ENCODE assay signal across 9 cellular contexts in genomic region chr2:135709992-135710391, GRCh38. TPM values are rescaled to one million over a fixed set of nuclear protein-coding genes. Genes with fewer than 3 reads are reported as not detected.
DNase-seq lines count a peak whose midpoint lies in the region; ATAC-seq and TF ChIP-seq lines count a peak whose summit lies in the region.
"Had no signal": no experiment of that assay in that cellular context is flagged by ENCODE, and none has a peak within 500 bp of the region (broad histone marks: within the 10 kb centered on the region; RNA-seq: fewer than 3 reads in every experiment).

No MANE protein-coding gene starts in this region.

- H3K27me3 Mint-ChIP-seq in H9 (ENCODE audit: low read depth) (no peaks in the 10 kb centered on the region), endothelial cell (ENCODE audit: unreplicated experiment) (no peaks in the 10 kb centered on the region), naive B cell (no peaks in the 10 kb centered on the region)
- H3K27me3 Mint-ChIP-seq: activated naive CD8-positive, alpha-beta T cell had no signal

- H3K4me3 Mint-ChIP-seq in H9 (no peak overlapping the region), endothelial cell (ENCODE audit: unreplicated experiment) (no peak overlapping the region), naive B cell (no peak overlapping the region)
- H3K4me3 Mint-ChIP-seq: activated naive CD8-positive, alpha-beta T cell had no signal

- H3K9me3 ChIP-seq in H9 (ENCODE audit: control insufficient read depth, low read depth, low read length) = no peaks in the 10 kb centered on the region

- H2BK5ac ChIP-seq in H9 (ENCODE audit: insufficient read length, low read length) = no peak overlapping the region

- no peak overlapping the region for H2AFZ ChIP-seq in H9 (ENCODE audit: low read length)

- H3K79me1 ChIP-seq in H9 (ENCODE audit: insufficient read depth, low read depth, low read length, poor library complexity, severe bottlenecking) = no peaks in the 10 kb centered on the region

- no peak overlapping the region for H3K14ac ChIP-seq in H9 (ENCODE audit: insufficient read depth, low read length)

- WGBS in H9 (ENCODE audit: extremely low coverage, insufficient read length, low lambda C conversion rate) = no CpG with 5 or more reads among the region's 6 CpGs

- no peaks in the 10 kb centered on the region for H3K9me3 Mint-ChIP-seq in H9
- no peaks in the 10 kb centered on the region for H3K9me3 Mint-ChIP-seq in endothelial cell (ENCODE audit: unreplicated experiment)
- no peaks in the 10 kb centered on the region for H3K9me3 Mint-ChIP-seq in naive B cell

- no peak overlapping the region for H3K23ac ChIP-seq in H9 (ENCODE audit: insufficient read length, low read depth, low read length)

- no peak overlapping the region for H3K18ac ChIP-seq in H9 (ENCODE audit: insufficient read length, low read depth, low read length)

- no peaks in the 10 kb centered on the region for H3K23me2 ChIP-seq in H9 (ENCODE audit: insufficient read length, low read depth, low read length, poor library complexity, severe bottlenecking)

- H2BK15ac ChIP-seq in H9 (ENCODE audit: low read depth, low read length) = no peak overlapping the region

- no peak overlapping the region for H3K4ac ChIP-seq in H9 (ENCODE audit: low read depth, low read length)

- H3K27ac Mint-ChIP-seq in H9 (peak overlapping the region in 1 of 3 experiments; percentile 29; a peak in 1 of 7 replicates), endothelial cell (ENCODE audit: unreplicated experiment) (no peak overlapping the region), naive B cell (peak overlapping the region in 1 of 6 donors; percentile 4)

- no peak overlapping the region for H4K5ac ChIP-seq in H9 (ENCODE audit: insufficient read length, low read depth, low read length)

- H3K9ac ChIP-seq in H9 (ENCODE audit: extremely low read depth, insufficient read length, low read length) = no peak overlapping the region

- peak; percentile 5 for DNase-seq in DMS79 (lab: John Stamatoyannopoulos, UW)
- DNase-seq in H9 = no peak
- peak; percentile 39 for DNase-seq in NCI-H69 (lab: John Stamatoyannopoulos, UW)
- DNase-seq in activated CD8-positive, alpha-beta memory T cell treated with anti-CD3 and anti-CD28 coated beads, Interleukin-2, amount 50 U/mL, for 1 hour (ENCODE audit: extremely low read depth) = peak; percentile 12
- peak; percentile 70 for DNase-seq in endothelial cell (ENCODE audit: low spot score)
- DNase-seq in naive B cell = peak; percentile 54
- DNase-seq in stimulated activated CD8-positive, alpha-beta memory T cell treated with anti-CD3 and anti-CD28 coated beads, Interleukin-7, amount 100 ng/mL, for 4 hours (ENCODE audit: low read depth in 2 of 2) = peak; percentile 47 to 48

- TF ChIP-seq CTCF in H9 (conservative IDR thresholded peaks at IDR 0.05) (peak; percentile 94), endothelial cell (IDR thresholded peaks at IDR 0.05; ENCODE audit: unreplicated experiment) (peak; percentile 99)

- no peak overlapping the region for H3K56ac ChIP-seq in H9 (ENCODE audit: insufficient read length, low read depth, low read length)

- H3K36me3 Mint-ChIP-seq in H9 (ENCODE audit: insufficient read depth in 1 of 3, low read depth in 3 of 3) (peaks cover 10 to 33% (median 22%) of the 10 kb centered on the region in 3 experiments), endothelial cell (ENCODE audit: low read depth, unreplicated experiment) (peaks cover 4% of the 10 kb centered on the region), naive B cell (peaks cover 8 to 11% of the 10 kb centered on the region in 2 donors)

- no peaks in the 10 kb centered on the region for H3K79me2 ChIP-seq in H9 (ENCODE audit: insufficient read depth, low read length)

- no peak overlapping the region for H2BK12ac ChIP-seq in H9 (ENCODE audit: insufficient read length, low read depth, low read length)

- H3K27ac ChIP-seq in H9 (ENCODE audit: insufficient read length, low read depth, low read length) = no peak overlapping the region

- no peak overlapping the region for H3T11ph ChIP-seq in H9 (ENCODE audit: low read length)

- H2BK120ac ChIP-seq in H9 (ENCODE audit: low read depth, low read length, poor library complexity, severe bottlenecking) = no peak overlapping the region

- no peak overlapping the region for H2AK5ac ChIP-seq in H9 (ENCODE audit: insufficient read length, low read length)

- no peak overlapping the region for H2BK20ac ChIP-seq in H9 (ENCODE audit: low read depth, low read length, poor library complexity, severe bottlenecking)

- H4K91ac ChIP-seq in H9 (ENCODE audit: insufficient read length, low read depth, low read length) = no peak overlapping the region

- H3K4me2 ChIP-seq in H9 (ENCODE audit: insufficient read depth, insufficient read length, low read length) = no peak overlapping the region

- no peaks in the 10 kb centered on the region for H3K4me1 ChIP-seq in H9 (ENCODE audit: insufficient read depth, low read length)

- H3K4me1 Mint-ChIP-seq in H9 (no peaks in the 10 kb centered on the region), endothelial cell (ENCODE audit: unreplicated experiment) (peaks cover 2% of the 10 kb centered on the region), naive B cell (peaks cover 0 to 10% (median 4%) of the 10 kb centered on the region in 3 donors)

- no peaks in the 10 kb centered on the region for H4K20me1 ChIP-seq in H9 (ENCODE audit: control insufficient read depth, insufficient read depth, insufficient read length)

- ATAC-seq in naive B cell (ENCODE audit: low read depth in 2 of 2) (peak; percentile 46 to 63), GM18519 (IDR thresholded peaks at IDR 0.05; ENCODE audit: low FRiP score, unreplicated experiment) (no peak)

- H4K8ac ChIP-seq in H9 (replicated peaks; ENCODE audit: insufficient read length, low read depth, low read length) = no peak overlapping the region

- no peaks in the 10 kb centered on the region for H3K27me3 ChIP-seq in H9 (ENCODE audit: insufficient read depth, low read length)

RNA-seq across cellular contexts. Expression of gene UBXN4, which starts 31.7 kb away (rescaled TPM):
- total RNA-seq in H9 (2021) (65.4 and 71.2 TPM in 2 replicates), endothelial cell (ENCODE audit: unreplicated experiment) (101 TPM)
- polyA plus RNA-seq in naive B cell (ENCODE audit: low read depth in 6 of 6) = 100 to 1,000 TPM in 1 of 6 donors, 10 to 100 TPM in 5; 55.3 to 109 (median 96.0) TPM
